Comparison of ENCODE assay signal across 28 cellular contexts in the genomic region with DNA sequence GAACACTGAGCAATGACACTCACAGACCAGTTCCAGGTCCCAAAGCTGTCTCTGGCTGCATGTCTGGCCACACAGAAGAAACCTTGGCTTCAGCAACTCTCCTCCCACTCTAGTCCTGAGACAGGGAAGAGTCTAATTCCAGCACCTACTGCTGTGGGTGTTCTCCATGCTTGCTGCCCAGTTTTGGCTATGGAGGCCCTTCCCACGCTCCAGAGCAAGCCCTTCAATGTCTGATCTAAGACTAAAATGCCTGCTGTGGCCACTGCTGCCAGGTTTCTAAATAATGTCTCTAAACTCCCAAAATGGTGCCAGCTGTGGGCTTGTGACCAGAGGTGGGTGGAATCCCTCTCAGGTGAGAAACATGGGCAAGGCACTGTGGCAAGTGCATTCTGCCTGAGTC.
"Had no signal": no experiment of that assay in that cellular context is flagged by ENCODE, and none has a peak within 500 bp of the region (broad histone marks: within the 10 kb centered on the region; RNA-seq: fewer than 3 reads in every experiment).

No MANE protein-coding gene starts in this region.

- DNase-seq: naive B cell; naive thymus-derived CD8-positive, alpha-beta T cell; nephron progenitor cell; pancreas; psoas muscle; right cardiac atrium; right lobe of liver; sigmoid colon; small intestine; stimulated activated CD4-positive, alpha-beta T cell treated with anti-CD3 and anti-CD28 coated beads, Interleukin-15, amount 100 ng/mL, for 24 hours; stimulated activated CD4-positive, alpha-beta T cell treated with anti-CD3 and anti-CD28 coated beads, Interleukin-2, amount 100 ng/mL, for 24 hours; stimulated activated CD4-positive, alpha-beta T cell treated with anti-CD3 and anti-CD28 coated beads, Interleukin-2, amount 100 ng/mL, for 48 hours; stimulated activated CD4-positive, alpha-beta T cell treated with anti-CD3 and anti-CD28 coated beads, Interleukin-4, amount 100 ng/mL, for 24 hours; stimulated activated naive B cell treated with anti-CD40 and anti-IgM and Interleukin-4, amounts not matched to agents 10 μg/mL and 1 μg/mL and 100 μg/mL, for 72 hours; stimulated activated naive CD4-positive, alpha-beta T cell treated with Interleukin-2 at 50 U/mL for 16 hours; stomach; testis; tibial artery; transverse colon; upper lobe of right lung; uterus had no signal

- H3K36me3 Mint-ChIP-seq: naive B cell; naive thymus-derived CD8-positive, alpha-beta T cell; stimulated activated effector memory CD8-positive, alpha-beta T cell treated with anti-CD3 and anti-CD28 coated beads, Interleukin-12 subunit alpha, Interleukin-12 subunit beta, amount 100 ng/mL, for 72 hours; stimulated activated naive B cell treated with anti-CD40 and anti-IgM and Interleukin-4, amounts not matched to agents 10 μg/mL and 1 μg/mL and 100 μg/mL, for 72 hours; type B pancreatic cell had no signal

- H3K4me1 ChIP-seq: pancreas, psoas muscle, right lobe of liver, sigmoid colon, stomach, suprapubic skin, testis, tibial artery, transverse colon, upper lobe of right lung, uterus had no signal

- H3K9me3 Mint-ChIP-seq: natural killer cell treated with Interleukin-12 subunit alpha and Interleukin-12 subunit beta and Interleukin-15 and Interleukin-18, amount 100 ng/mL, for 72 hours; nephron progenitor cell had no signal

- H3K9me3 ChIP-seq: pancreas, psoas muscle, right lobe of liver, sigmoid colon, stomach, suprapubic skin, testis, tibial artery, transverse colon, upper lobe of right lung, uterus had no signal

- H3K4me3 Mint-ChIP-seq: naive thymus-derived CD8-positive, alpha-beta T cell; natural killer cell treated with Interleukin-12 subunit alpha and Interleukin-12 subunit beta and Interleukin-15 and Interleukin-18, amount 100 ng/mL, for 72 hours; nephron progenitor cell; neural crest cell; stimulated activated effector memory CD8-positive, alpha-beta T cell treated with anti-CD3 and anti-CD28 coated beads, Interleukin-12 subunit alpha, Interleukin-12 subunit beta, amount 100 ng/mL, for 72 hours; stimulated activated naive B cell treated with anti-CD40 and anti-IgM and Interleukin-4, amounts not matched to agents 10 μg/mL and 1 μg/mL and 100 μg/mL, for 72 hours; stimulated activated naive CD8-positive, alpha-beta T cell treated with anti-CD3 and anti-CD28 coated beads, Interleukin-15, Interleukin-2, amounts not matched to agents 100 ng/mL and 50 ng/mL, for 24 hours; type B pancreatic cell had no signal

- H3K27ac Mint-ChIP-seq: naive B cell; naive thymus-derived CD8-positive, alpha-beta T cell; natural killer cell treated with Interleukin-12 subunit alpha and Interleukin-12 subunit beta and Interleukin-15 and Interleukin-18, amount 100 ng/mL, for 72 hours; nephron progenitor cell; progenitor cell of endocrine pancreas; stimulated activated effector memory CD8-positive, alpha-beta T cell treated with anti-CD3 and anti-CD28 coated beads, Interleukin-12 subunit alpha, Interleukin-12 subunit beta, amount 100 ng/mL, for 72 hours; stimulated activated naive B cell treated with anti-CD40 and anti-IgM and Interleukin-4, amounts not matched to agents 10 μg/mL and 1 μg/mL and 100 μg/mL, for 72 hours; stimulated activated naive CD8-positive, alpha-beta T cell treated with anti-CD3 and anti-CD28 coated beads, Interleukin-15, Interleukin-2, amounts not matched to agents 100 ng/mL and 50 ng/mL, for 24 hours; type B pancreatic cell had no signal

- ATAC-seq: naive thymus-derived CD8-positive, alpha-beta T cell; pancreas; psoas muscle; right cardiac atrium; right lobe of liver; stimulated activated effector memory CD8-positive, alpha-beta T cell treated with anti-CD3 and anti-CD28 coated beads, Interleukin-12 subunit alpha, Interleukin-12 subunit beta, amount 100 ng/mL, for 72 hours had no signal

- H3K27ac ChIP-seq: pancreas, psoas muscle, right lobe of liver, sigmoid colon, stomach, suprapubic skin, testis, tibial artery, transverse colon, upper lobe of right lung, uterus had no signal

- H3K27me3 Mint-ChIP-seq: naive B cell; natural killer cell treated with Interleukin-12 subunit alpha and Interleukin-12 subunit beta and Interleukin-15 and Interleukin-18, amount 100 ng/mL, for 72 hours; progenitor cell of endocrine pancreas; stimulated activated naive B cell treated with anti-CD40 and anti-IgM and Interleukin-4, amounts not matched to agents 10 μg/mL and 1 μg/mL and 100 μg/mL, for 72 hours; stimulated activated naive CD8-positive, alpha-beta T cell treated with anti-CD3 and anti-CD28 coated beads, Interleukin-15, Interleukin-2, amounts not matched to agents 100 ng/mL and 50 ng/mL, for 24 hours; type B pancreatic cell had no signal

- H3K27me3 ChIP-seq: pancreas, right lobe of liver, sigmoid colon, stomach, suprapubic skin, testis, tibial artery, transverse colon, upper lobe of right lung, uterus had no signal

- H3K4me1 Mint-ChIP-seq: naive B cell; nephron progenitor cell; neural crest cell; stimulated activated effector memory CD8-positive, alpha-beta T cell treated with anti-CD3 and anti-CD28 coated beads, Interleukin-12 subunit alpha, Interleukin-12 subunit beta, amount 100 ng/mL, for 72 hours; stimulated activated naive B cell treated with anti-CD40 and anti-IgM and Interleukin-4, amounts not matched to agents 10 μg/mL and 1 μg/mL and 100 μg/mL, for 72 hours had no signal

- H3K36me3 ChIP-seq: pancreas, right lobe of liver, sigmoid colon, stomach, suprapubic skin, tibial artery, transverse colon, upper lobe of right lung, uterus had no signal

- H3K4me3 ChIP-seq: pancreas, psoas muscle, right lobe of liver, sigmoid colon, stomach, suprapubic skin, testis, tibial artery, transverse colon, upper lobe of right lung, uterus had no signal
